ENCODE assay signal across 9 cellular contexts in genomic region chr13:50127726-50128291, GRCh38.
DNase-seq lines count a peak whose midpoint lies in the region; ATAC-seq and TF ChIP-seq lines count a peak whose summit lies in the region.
"Had no signal": no experiment of that assay in that cellular context is flagged by ENCODE, and none has a peak within 500 bp of the region (broad histone marks: within the 10 kb centered on the region; RNA-seq: fewer than 3 reads in every experiment).

No MANE protein-coding gene starts in this region.

- peak overlapping the region; percentile 71 for H3K27ac ChIP-seq in OCI-LY7 (ENCODE audit: low read depth, low read length, poor library complexity, severe bottlenecking)
- H3K27ac ChIP-seq in fibroblast of lung (ENCODE audit: insufficient read depth, low read length), result peak overlapping the region; percentile 49

- H3K79me2 ChIP-seq in OCI-LY7 (ENCODE audit: insufficient read depth, low read depth, low read length) (peaks cover 8% of the 10 kb centered on the region; the same call in 1 of the 2 replicates), fibroblast of lung (ENCODE audit: control insufficient read depth, insufficient read depth, low read length) (peaks cover 7% of the 10 kb centered on the region)

- peaks cover 82% of the 10 kb centered on the region for H3K27me3 Mint-ChIP-seq in neural crest cell (ENCODE audit: low read depth)

- H3K9me3 Mint-ChIP-seq in neural crest cell, result no peaks in the 10 kb centered on the region

- H4K20me1 ChIP-seq in OCI-LY7 (ENCODE audit: insufficient read depth, low read length) (peaks cover 7% of the 10 kb centered on the region; the same call in 1 of the 2 replicates), fibroblast of lung (ENCODE audit: control insufficient read depth, extremely low read depth, insufficient read depth, low read length) (no peaks in the 10 kb centered on the region)

- H2AFZ ChIP-seq in OCI-LY7 (ENCODE audit: low read length), result no peak overlapping the region
- peak overlapping the region; percentile 40 for H2AFZ ChIP-seq in fibroblast of lung (ENCODE audit: low read length)

- H3K4me1 ChIP-seq in OCI-LY7 (ENCODE audit: insufficient read depth, low read length, poor library complexity, severe bottlenecking), result peaks cover 71% of the 10 kb centered on the region
- H3K4me1 ChIP-seq in fibroblast of lung (ENCODE audit: control insufficient read depth, extremely low read depth, insufficient read depth, low read length), result peaks cover 3% of the 10 kb centered on the region

- peaks cover 4% of the 10 kb centered on the region for H3K27me3 ChIP-seq in fibroblast of lung (ENCODE audit: control insufficient read depth, insufficient read depth, low read length)

- peaks cover 3% of the 10 kb centered on the region for H3K36me3 Mint-ChIP-seq in neural crest cell (ENCODE audit: low read depth)

- no peaks in the 10 kb centered on the region for H3K9me3 ChIP-seq in OCI-LY7 (ENCODE audit: low read length)
- no peaks in the 10 kb centered on the region for H3K9me3 ChIP-seq in fibroblast of lung (ENCODE audit: control insufficient read depth, insufficient read depth, low read depth, low read length)

- peak overlapping the region; percentile 71 for H3K4me2 ChIP-seq in OCI-LY7 (ENCODE audit: low read length)
- H3K4me2 ChIP-seq in fibroblast of lung (ENCODE audit: extremely low read depth, insufficient read depth, low read length), result peak overlapping the region; percentile 72

- intact Hi-C loops in OCI-LY7 (cut with micrococcal nuclease; ENCODE audit: unreplicated experiment), result loop anchor here (2.0 to 5.0 kb wide), 5 partner anchors 191 to 764 kb away; partner anchors contain the start of genes KPNA3 and SPRYD7

- no peaks in the 10 kb centered on the region for H3K9me2 ChIP-seq in OCI-LY7 (ENCODE audit: insufficient read depth, low read length)

- peaks cover 73% of the 10 kb centered on the region for H3K4me1 Mint-ChIP-seq in neural crest cell

- DNase-seq in AG10803 (ENCODE audit: low read depth), result no peak
- DNase-seq in OCI-LY7 (ENCODE audit: low spot score), result no peak
- no peak for DNase-seq in fibroblast of lung (ENCODE audit: low read depth in 2 of 2)
- peak; percentile 34 for DNase-seq in neural crest cell (ENCODE audit: low read depth, low spot score)
- DNase-seq in hepatic stellate cell (ENCODE audit: low spot score), result no peak
- no peak for DNase-seq in SIG-M5 treated with dmso at 0.1 percent for 504 hours (lab: John Stamatoyannopoulos, UW; ENCODE audit: unreplicated experiment)
- no peak for DNase-seq in SW480 (ENCODE audit: low spot score)
- DNase-seq: NCI-H2107 had no signal

- POLR2A ChIA-PET in OCI-LY7 (lab: Charles Lee), result interaction anchor here (0.7 to 8.3 kb wide), 4 partner anchors 10 to 678 kb away, joined by 4 to 94 read pairs (median 14); no protein-coding TSS in a partner anchor

- H3K4me3 ChIP-seq in AG10803 (ENCODE audit: low read length) (peak overlapping the region; percentile 36), OCI-LY7 (ENCODE audit: low read depth, low read length, poor library complexity, severe bottlenecking) (peak overlapping the region; percentile 81), fibroblast of lung (replicated peaks in 1 of 4; ENCODE audit: control extremely low read depth in 1 of 4, insufficient read depth in 1 of 4, low read depth in 3 of 4, low read length in 4 of 4) (peak overlapping the region; percentile 24 to 33 (median 30))

- peak overlapping the region; percentile 89 for H3K4me3 Mint-ChIP-seq in neural crest cell

- CTCF ChIA-PET in OCI-LY7 (lab: Charles Lee; ENCODE audit: unreplicated experiment), result no interaction called here

- peak overlapping the region; percentile 32 for H3K9ac ChIP-seq in fibroblast of lung (ENCODE audit: insufficient read depth, low read length)

- H3K36me3 ChIP-seq in OCI-LY7 (ENCODE audit: insufficient read depth, low read length) (no peaks in the 10 kb centered on the region), fibroblast of lung (ENCODE audit: control insufficient read depth, insufficient read depth, low read length) (no peaks in the 10 kb centered on the region)

- H3K27ac Mint-ChIP-seq in neural crest cell (ENCODE audit: unreplicated experiment), result no peak overlapping the region

- no TSS peak for BruUV-seq in OCI-LY7 (replicated peaks; lab: Mats Ljungman, UMichigan)

- ATAC-seq in GM21528 (IDR thresholded peaks at IDR 0.05; ENCODE audit: low FRiP score, unreplicated experiment), result no peak

- no peak for TF ChIP-seq CTCF in AG10803 (conservative IDR thresholded peaks at IDR 0.05; ENCODE audit: low read length)
- no peak for TF ChIP-seq CTCF in OCI-LY7 (conservative IDR thresholded peaks at IDR 0.05; ENCODE audit: low read length)
- TF ChIP-seq CTCF in fibroblast of lung (conservative IDR thresholded peaks at IDR 0.05 in 1 of 2, IDR thresholded peaks at IDR 0.05 in 1 of 2; ENCODE audit: low read depth in 1 of 2, low read length in 2 of 2), result no peak
- no peak for TF ChIP-seq CTCF in neural crest cell (conservative IDR thresholded peaks at IDR 0.05)

Comparison
In these comparisons a context has a peak if more than half of its experiments do, and no peak if none do; other contexts are left out.
1. H3K4me3 ChIP-seq: peak in every context shown above with its lines; median percentile 81 in OCI-LY7; 36 in AG10803; 30 in fibroblast of lung.